In the genomic region with DNA sequence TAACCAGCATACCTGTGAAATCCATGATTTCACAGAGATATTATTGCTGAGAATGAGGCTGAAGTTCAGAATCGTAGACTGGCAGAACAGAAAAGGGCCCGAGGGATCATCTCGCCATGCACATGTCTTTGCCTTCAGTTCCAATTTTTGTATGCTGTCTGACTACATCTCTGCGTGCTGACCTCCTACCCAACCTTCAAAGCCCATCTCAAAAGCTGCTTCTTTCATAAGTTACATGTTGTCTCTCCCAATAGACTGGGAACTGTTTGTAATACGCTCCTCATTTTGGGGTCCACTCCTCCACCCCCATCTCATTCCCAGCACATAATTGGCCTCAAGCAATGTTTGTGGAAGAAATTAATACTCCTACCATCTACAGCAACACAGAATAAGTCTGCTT, we compare ENCODE assay signal across 24 cellular contexts.
"Had no signal": no experiment of that assay in that cellular context is flagged by ENCODE, and none has a peak within 500 bp of the region (broad histone marks: within the 10 kb centered on the region; RNA-seq: fewer than 3 reads in every experiment).

No MANE protein-coding gene starts in this region.

- H3K4me1 Mint-ChIP-seq: activated naive CD8-positive, alpha-beta T cell treated with anti-CD3 and anti-CD28 coated beads for 36 hours had no signal

- H3K27me3 Mint-ChIP-seq: activated naive CD8-positive, alpha-beta T cell treated with anti-CD3 and anti-CD28 coated beads for 36 hours had no signal

- H3K27ac Mint-ChIP-seq: activated naive CD4-positive, alpha-beta T cell treated with anti-CD3 and anti-CD28 coated beads for 36 hours; activated naive CD8-positive, alpha-beta T cell treated with anti-CD3 and anti-CD28 coated beads for 36 hours; activated T-helper 1 cell treated with anti-CD3 and anti-CD28 coated beads, Interleukin-12 subunit alpha, Interleukin-12 subunit beta, Interleukin-2, Interleukin-4 antibody, amounts not matched to agents 30 ng/mL and 10 ng/mL and 1 ng/mL, durations not matched to agents 14 hours and 24 hours and 36 hours; endodermal cell; natural killer cell treated with Interleukin-12 subunit alpha and Interleukin-12 subunit beta and Interleukin-15 and Interleukin-18, amount 100 ng/mL, for 72 hours had no signal

- H3K27me3 ChIP-seq: adrenal gland, body of pancreas, cardiac muscle cell had no signal

- H3K36me3 ChIP-seq: adrenal gland, cardiac muscle cell, esophagus squamous epithelium, left ventricle myocardium inferior, spleen, tibial nerve had no signal

- H3K9me3 Mint-ChIP-seq: activated naive CD4-positive, alpha-beta T cell treated with anti-CD3 and anti-CD28 coated beads for 36 hours; activated naive CD8-positive, alpha-beta T cell treated with anti-CD3 and anti-CD28 coated beads for 36 hours; activated T-helper 1 cell treated with anti-CD3 and anti-CD28 coated beads, Interleukin-12 subunit alpha, Interleukin-12 subunit beta, Interleukin-2, Interleukin-4 antibody, amounts not matched to agents 30 ng/mL and 10 ng/mL and 1 ng/mL, durations not matched to agents 14 hours and 24 hours and 36 hours; natural killer cell treated with Interleukin-12 subunit alpha and Interleukin-12 subunit beta and Interleukin-15 and Interleukin-18, amount 100 ng/mL, for 72 hours had no signal

- H3K9me3 ChIP-seq: adrenal gland, body of pancreas, esophagus squamous epithelium, left ventricle myocardium inferior, mucosa of descending colon, spleen, tibial nerve had no signal

- H3K4me3 ChIP-seq: adrenal gland, body of pancreas, cardiac muscle cell, esophagus squamous epithelium, left ventricle myocardium inferior, lung, mucosa of descending colon, spleen, tibial nerve had no signal

- H3K4me3 Mint-ChIP-seq: activated naive CD4-positive, alpha-beta T cell treated with anti-CD3 and anti-CD28 coated beads for 36 hours; activated naive CD8-positive, alpha-beta T cell treated with anti-CD3 and anti-CD28 coated beads for 36 hours; activated T-helper 1 cell treated with anti-CD3 and anti-CD28 coated beads, Interleukin-12 subunit alpha, Interleukin-12 subunit beta, Interleukin-2, Interleukin-4 antibody, amounts not matched to agents 30 ng/mL and 10 ng/mL and 1 ng/mL, durations not matched to agents 14 hours and 24 hours and 36 hours; endodermal cell; natural killer cell treated with Interleukin-12 subunit alpha and Interleukin-12 subunit beta and Interleukin-15 and Interleukin-18, amount 100 ng/mL, for 72 hours had no signal

- H3K27ac ChIP-seq: adrenal gland, body of pancreas, cardiac muscle cell, left ventricle myocardium inferior, spleen, tibial nerve, VCaP had no signal

- H3K36me3 Mint-ChIP-seq: activated naive CD8-positive, alpha-beta T cell treated with anti-CD3 and anti-CD28 coated beads for 36 hours; natural killer cell treated with Interleukin-12 subunit alpha and Interleukin-12 subunit beta and Interleukin-15 and Interleukin-18, amount 100 ng/mL, for 72 hours had no signal

- ATAC-seq: activated CD4-positive, CD25-positive, alpha-beta regulatory T cell treated with anti-CD3 and anti-CD28 coated beads, Interleukin-2, amount 50 U/mL, for 24 hours; body of pancreas; mucosa of descending colon; natural killer cell treated with Interleukin-12 subunit alpha and Interleukin-12 subunit beta and Interleukin-15 and Interleukin-18, amount 100 ng/mL, for 72 hours had no signal

- H3K4me1 ChIP-seq: adrenal gland, body of pancreas, left ventricle myocardium inferior had no signal

- DNase-seq: activated CD4-positive, alpha-beta T cell treated with anti-CD3 and anti-CD28 coated beads for 48 hours; activated CD4-positive, alpha-beta T cell treated with anti-CD3 and anti-CD28 coated beads, Interleukin-2, amount 50 U/mL, for 48 hours; activated effector memory CD4-positive, alpha-beta T cell treated with anti-CD3 and anti-CD28 coated beads, Interleukin-2, amount 50 U/mL, for 16 hours; activated naive CD4-positive, alpha-beta T cell treated with anti-CD3 and anti-CD28 coated beads for 36 hours; activated naive CD8-positive, alpha-beta T cell treated with anti-CD3 and anti-CD28 coated beads for 36 hours; adrenal gland; aorta; body of pancreas; esophagus squamous epithelium; foreskin melanocyte; left ventricle myocardium inferior; mucosa of descending colon; posterior cingulate gyrus; right cardiac atrium; spleen; stimulated activated naive CD4-positive, alpha-beta T cell had no signal
